Comparison of ENCODE assay signal across 14 cellular contexts in genomic region chr11:33234397-33235168, GRCh38. TPM values are rescaled to one million over a fixed set of nuclear protein-coding genes. Genes with fewer than 3 reads are reported as not detected.
DNase-seq lines count a peak whose midpoint lies in the region; ATAC-seq and TF ChIP-seq lines count a peak whose summit lies in the region.
"Had no signal": no experiment of that assay in that cellular context is flagged by ENCODE, and none has a peak within 500 bp of the region (broad histone marks: within the 10 kb centered on the region; RNA-seq: fewer than 3 reads in every experiment).

No MANE protein-coding gene starts in this region.

- H2BK5ac ChIP-seq in IMR-90 (ENCODE audit: low read depth, low read length, poor library complexity, severe bottlenecking) (peak overlapping the region; percentile 87), mesenchymal stem cell (ENCODE audit: low read depth, low read length, poor library complexity, severe bottlenecking) (no peak overlapping the region)

- H3K14ac ChIP-seq in IMR-90 (replicated peaks; ENCODE audit: low read depth, low read length) = no peak overlapping the region
- no peak overlapping the region for H3K14ac ChIP-seq in mesenchymal stem cell (ENCODE audit: low read length in 2 of 2)

- no CpG with 5 or more reads among the region's 6 CpGs for WGBS in IMR-90 (ENCODE audit: extremely low coverage in 2 of 2, insufficient read length in 1 of 2), 2 experiments
- WGBS in body of pancreas, 2 donors = 79 to 84% methylated on average over 6 of the region's 6 CpGs
- 100% methylated on average over 2 of the region's 6 CpGs for WGBS in mesenchymal stem cell

- peak overlapping the region; percentile 73; the same call in 1 of the 2 replicates for H4K5ac ChIP-seq in IMR-90 (ENCODE audit: low read depth, low read length)

- H3K27ac Mint-ChIP-seq in activated T-helper 2 cell treated with anti-CD3 and anti-CD28 coated beads, Interferon-gamma antibody, Interleukin-2, Interleukin-4, amounts not matched to agents 10 μg/mL and 5 μg/mL and 100 μg/mL, durations not matched to agents 14 hours and 24 hours and 36 hours = no peak overlapping the region
- H3K27ac Mint-ChIP-seq in Calu3 (ENCODE audit: unreplicated experiment) = no peak overlapping the region
- H3K27ac Mint-ChIP-seq: effector memory CD8-positive, alpha-beta T cell had no signal

- H2AFZ ChIP-seq in IMR-90 (replicated peaks; ENCODE audit: low read length, poor library complexity) (no peak overlapping the region), mesenchymal stem cell (ENCODE audit: low read depth, low read length) (no peak overlapping the region)

- H3K23ac ChIP-seq in IMR-90 (ENCODE audit: low read depth, low read length) (0 out of 2 replicates have a peak overlapping the region, but pooled peaks have one; percentile 65), mesenchymal stem cell (ENCODE audit: low read length in 2 of 2) (no peak overlapping the region)

- H3K18ac ChIP-seq in IMR-90 (ENCODE audit: low read depth, low read length) = peak overlapping the region; percentile 92; the same call in 1 of the 2 replicates
- H3K18ac ChIP-seq in mesenchymal stem cell (ENCODE audit: low read depth in 1 of 2, low read length in 2 of 2) = no peak overlapping the region

- no peak overlapping the region; a peak in 2 of 4 replicates for H4K8ac ChIP-seq in IMR-90 (ENCODE audit: low read depth in 2 of 2, low read length in 2 of 2)
- H4K8ac ChIP-seq in mesenchymal stem cell (ENCODE audit: low read length) = no peak overlapping the region

- H2BK15ac ChIP-seq in IMR-90 (ENCODE audit: low read depth, low read length) = no peak overlapping the region
- no peak overlapping the region for H2BK15ac ChIP-seq in mesenchymal stem cell (ENCODE audit: low read depth, poor library complexity, severe bottlenecking)

- TF ChIP-seq RAD21 in IMR-90 (IDR thresholded peaks at IDR 0.05; ENCODE audit: low read length) = no peak

- H3K9me3 Mint-ChIP-seq in activated T-helper 2 cell treated with anti-CD3 and anti-CD28 coated beads, Interferon-gamma antibody, Interleukin-2, Interleukin-4, amounts not matched to agents 10 μg/mL and 5 μg/mL and 100 μg/mL, durations not matched to agents 14 hours and 24 hours and 36 hours = no peaks in the 10 kb centered on the region
- H3K9me3 Mint-ChIP-seq in Calu3 (ENCODE audit: low read depth, unreplicated experiment) = no peaks in the 10 kb centered on the region
- H3K9me3 Mint-ChIP-seq: effector memory CD8-positive, alpha-beta T cell had no signal

- CTCF ChIA-PET in IMR-90 (lab: Yijun Ruan, JAX) = no interaction called here
- CTCF ChIA-PET in Calu3 (lab: Charles Lee) = no interaction called here

- H3K9ac ChIP-seq in IMR-90 (ENCODE audit: low read depth, low read length) (no peak overlapping the region), mesenchymal stem cell (ENCODE audit: low read length) (no peak overlapping the region)

- TF ChIP-seq CTCF in AG10803 (conservative IDR thresholded peaks at IDR 0.05; ENCODE audit: low read length) (no peak), IMR-90 (conservative IDR thresholded peaks at IDR 0.05; ENCODE audit: low read depth, low read length) (no peak), body of pancreas (IDR thresholded peaks at IDR 0.05) (no peak), Calu3 (IDR thresholded peaks at IDR 0.05; ENCODE audit: unreplicated experiment) (no peak)

- peaks cover 8% of the 10 kb centered on the region for H3K4me1 ChIP-seq in IMR-90 (ENCODE audit: control insufficient read depth, insufficient read depth, low read length)
- no peaks in the 10 kb centered on the region for H3K4me1 ChIP-seq in body of pancreas
- H3K4me1 ChIP-seq in mesenchymal stem cell (ENCODE audit: control insufficient read depth, insufficient read depth, low read depth, low read length) = peaks cover 4% of the 10 kb centered on the region
- H3K4me1 ChIP-seq: prostate gland had no signal

- H3K36me3 ChIP-seq in IMR-90 (ENCODE audit: control insufficient read depth, insufficient read depth, low read length) (no peaks in the 10 kb centered on the region), body of pancreas (replicated peaks in 1 of 2; ENCODE audit: insufficient read depth in 1 of 2, low read depth in 2 of 2) (no peaks in the 10 kb centered on the region), mesenchymal stem cell (ENCODE audit: control insufficient read depth in 1 of 2, insufficient read depth in 2 of 2, low read depth in 1 of 2, low read length in 2 of 2) (no peaks in the 10 kb centered on the region)
- H3K36me3 ChIP-seq: prostate gland had no signal

- H3K9me3 ChIP-seq in IMR-90 (ENCODE audit: control insufficient read depth, insufficient read depth, low read length) (no peaks in the 10 kb centered on the region), body of pancreas (no peaks in the 10 kb centered on the region), mesenchymal stem cell (ENCODE audit: control insufficient read depth, low read length) (no peaks in the 10 kb centered on the region)
- H3K9me3 ChIP-seq: prostate gland had no signal

- H3K79me1 ChIP-seq in IMR-90 (ENCODE audit: low read depth in 1 of 2, low read length in 2 of 2) (no peaks in the 10 kb centered on the region), mesenchymal stem cell (replicated peaks; ENCODE audit: low read length, poor library complexity, severe bottlenecking) (no peaks in the 10 kb centered on the region)

- no peak overlapping the region for H2BK12ac ChIP-seq in mesenchymal stem cell (ENCODE audit: low read length in 2 of 2)

- H3K4ac ChIP-seq in IMR-90 (ENCODE audit: low read depth, low read length) (no peak overlapping the region; the same call in 1 of the 2 replicates), mesenchymal stem cell (ENCODE audit: low read depth in 1 of 2, low read length in 2 of 2) (no peak overlapping the region)

- H3K4me2 ChIP-seq in IMR-90 (ENCODE audit: low read depth, low read length) (peak overlapping the region; percentile 92; the same call in 1 of the 2 replicates), mesenchymal stem cell (ENCODE audit: low read length, poor library complexity, severe bottlenecking) (no peak overlapping the region)

- in situ Hi-C loops in IMR-90 (cut with MboI; ENCODE audit: low sequenced_read_pairs) = no loop called here

- no peak overlapping the region for H2BK20ac ChIP-seq in IMR-90 (ENCODE audit: low read depth, low read length)

- BruUV-seq in IMR-90 (replicated peaks; lab: Mats Ljungman, UMichigan) (no TSS peak), Calu3 (replicated peaks; lab: Mats Ljungman, UMichigan) (no TSS peak)

- POLR2A ChIA-PET in IMR-90 (lab: Charles Lee; ENCODE audit: unreplicated experiment) = no interaction called here

- H3K56ac ChIP-seq in IMR-90 (ENCODE audit: extremely low read depth, insufficient read depth, low read length) = no peak overlapping the region

- intact Hi-C loops in IMR-90 (cut with micrococcal nuclease) = loop anchor here (5.0 kb wide), 1 partner anchor 37 kb away; no protein-coding TSS in a partner anchor
- intact Hi-C loops in body of pancreas (cut with DNase I) = no loop called here
- intact Hi-C loops in activated T-helper 2 cell treated with anti-CD3 and anti-CD28 coated beads, Interferon-gamma antibody, Interleukin-2, Interleukin-4, amounts not matched to agents 10 μg/mL and 5 μg/mL and 100 μg/mL, durations not matched to agents 14 hours and 24 hours and 36 hours (cut with micrococcal nuclease) = no loop called here
- intact Hi-C loops in Calu3 (cut with micrococcal nuclease; ENCODE audit: unreplicated experiment) = no loop called here

- H4K20me1 ChIP-seq in IMR-90 (ENCODE audit: insufficient read depth, low read length) = no peaks in the 10 kb centered on the region

- no peaks in the 10 kb centered on the region for H3K9me1 ChIP-seq in IMR-90 (ENCODE audit: insufficient read depth, low read length)

- TF ChIP-seq POLR2A in IMR-90 (IDR thresholded peaks at IDR 0.05; ENCODE audit: low read depth, low read length) = no peak
- no peak for TF ChIP-seq POLR2A in body of pancreas (IDR thresholded peaks at IDR 0.05)

- no peaks in the 10 kb centered on the region for H3K27me3 ChIP-seq in IMR-90 (ENCODE audit: control insufficient read depth, insufficient read depth, low read length)
- no peaks in the 10 kb centered on the region for H3K27me3 ChIP-seq in body of pancreas
- no peaks in the 10 kb centered on the region for H3K27me3 ChIP-seq in mesenchymal stem cell (ENCODE audit: control insufficient read depth in 1 of 2, insufficient read depth in 1 of 2, low read length in 2 of 2)

- no peak overlapping the region for H4K91ac ChIP-seq in IMR-90 (ENCODE audit: insufficient read depth, low read depth, low read length)
- H4K91ac ChIP-seq in mesenchymal stem cell (ENCODE audit: low read length) = no peak overlapping the region

- peak; percentile 68 for ATAC-seq in IMR-90 (ENCODE audit: low read depth)
- peak; percentile 15 for ATAC-seq in body of pancreas
- ATAC-seq: effector memory CD8-positive, alpha-beta T cell had no signal

- H2BK120ac ChIP-seq in IMR-90 (ENCODE audit: low read depth, low read length) (no peak overlapping the region), mesenchymal stem cell (ENCODE audit: low read depth, low read length) (no peak overlapping the region)

- peak; percentile 1 for DNase-seq in AG10803 (ENCODE audit: low read depth)
- peak; percentile 3 for DNase-seq in IMR-90
- DNase-seq in body of pancreas = no peak
- no peak for DNase-seq in mesenchymal stem cell
- no peak for DNase-seq in SHP77 treated with DMSO at 0.1 percent for 48 hours (lab: John Stamatoyannopoulos, UW)
- no peak for DNase-seq in stimulated activated naive CD4-positive, alpha-beta T cell treated with Interleukin-2 at 50 U/mL for 16 hours (lab: John Stamatoyannopoulos, UW)
- DNase-seq in activated T-helper 2 cell treated with anti-CD3 and anti-CD28 coated beads, Interferon-gamma antibody, Interleukin-2, Interleukin-4, amounts not matched to agents 10 μg/mL and 5 μg/mL and 100 μg/mL, durations not matched to agents 14 hours and 24 hours and 36 hours (ENCODE audit: low spot score) = no peak
- no peak for DNase-seq in Calu3
- DNase-seq: activated naive CD4-positive, alpha-beta T cell treated with anti-CD3 and anti-CD28 coated beads, Interleukin-2, amount 50 U/mL, for 16 hours; effector memory CD8-positive, alpha-beta T cell; GOT3; NCI-H187 treated with DMSO at 0.1 percent for 48 hours; NCI-H510A had no signal

- no peak overlapping the region for H2AK9ac ChIP-seq in IMR-90 (replicated peaks; ENCODE audit: low read depth, low read length, poor library complexity)

- no peaks in the 10 kb centered on the region for H3K4me1 Mint-ChIP-seq in activated T-helper 2 cell treated with anti-CD3 and anti-CD28 coated beads, Interferon-gamma antibody, Interleukin-2, Interleukin-4, amounts not matched to agents 10 μg/mL and 5 μg/mL and 100 μg/mL, durations not matched to agents 14 hours and 24 hours and 36 hours (ENCODE audit: low read depth)
- peaks cover 7% of the 10 kb centered on the region for H3K4me1 Mint-ChIP-seq in Calu3 (ENCODE audit: low read depth, unreplicated experiment)

- no peak overlapping the region for H3K4me3 ChIP-seq in AG10803 (ENCODE audit: low read length)
- H3K4me3 ChIP-seq in IMR-90 (ENCODE audit: insufficient read depth, low read depth, low read length) = no peak overlapping the region
- no peak overlapping the region for H3K4me3 ChIP-seq in body of pancreas
- no peak overlapping the region for H3K4me3 ChIP-seq in mesenchymal stem cell (ENCODE audit: insufficient read depth in 1 of 2, low read depth in 1 of 2, low read length in 2 of 2)
- H3K4me3 ChIP-seq: prostate gland had no signal

- dilution Hi-C loops in IMR-90 (cut with HindIII; ENCODE audit: low sequenced_read_pairs, unreplicated experiment) = no loop called here

- peak overlapping the region; percentile 28; the same call in 1 of the 2 replicates for H3K27ac ChIP-seq in IMR-90 (ENCODE audit: insufficient read depth, low read length)
- H3K27ac ChIP-seq in body of pancreas = peak overlapping the region in 1 of 4 donors; percentile 39
- peak overlapping the region; percentile 66 for H3K27ac ChIP-seq in mesenchymal stem cell (ENCODE audit: low read length, poor library complexity, severe bottlenecking)
- H3K27ac ChIP-seq: prostate gland had no signal

- peaks cover 2% of the 10 kb centered on the region for H3K27me3 Mint-ChIP-seq in activated T-helper 2 cell treated with anti-CD3 and anti-CD28 coated beads, Interferon-gamma antibody, Interleukin-2, Interleukin-4, amounts not matched to agents 10 μg/mL and 5 μg/mL and 100 μg/mL, durations not matched to agents 14 hours and 24 hours and 36 hours (ENCODE audit: low read depth)
- no peaks in the 10 kb centered on the region for H3K27me3 Mint-ChIP-seq in Calu3 (ENCODE audit: unreplicated experiment)
- H3K27me3 Mint-ChIP-seq: effector memory CD8-positive, alpha-beta T cell had no signal

- H2AK5ac ChIP-seq in IMR-90 (ENCODE audit: low read depth, low read length) (0 out of 2 replicates have a peak overlapping the region, but pooled peaks have one; percentile 16), mesenchymal stem cell (ENCODE audit: low read length, severe bottlenecking) (no peak overlapping the region)

- no peaks in the 10 kb centered on the region for H3K36me3 Mint-ChIP-seq in activated T-helper 2 cell treated with anti-CD3 and anti-CD28 coated beads, Interferon-gamma antibody, Interleukin-2, Interleukin-4, amounts not matched to agents 10 μg/mL and 5 μg/mL and 100 μg/mL, durations not matched to agents 14 hours and 24 hours and 36 hours (ENCODE audit: low read depth)
- H3K36me3 Mint-ChIP-seq in Calu3 (ENCODE audit: insufficient read depth, unreplicated experiment) = no peaks in the 10 kb centered on the region

- no peak overlapping the region for H3K4me3 Mint-ChIP-seq in activated T-helper 2 cell treated with anti-CD3 and anti-CD28 coated beads, Interferon-gamma antibody, Interleukin-2, Interleukin-4, amounts not matched to agents 10 μg/mL and 5 μg/mL and 100 μg/mL, durations not matched to agents 14 hours and 24 hours and 36 hours (ENCODE audit: low read depth)
- H3K4me3 Mint-ChIP-seq in Calu3 (ENCODE audit: low read depth, unreplicated experiment) = no peak overlapping the region
- H3K4me3 Mint-ChIP-seq: effector memory CD8-positive, alpha-beta T cell had no signal

RNA-seq across cellular contexts. Expression of gene HIPK3, which starts 22.6 kb away (rescaled TPM):
- total RNA-seq in IMR-90 (2012; rRNA removed) (100.0 and 103 TPM in 2 replicates), body of pancreas (10 to 100 TPM; 51.7 to 57.1 TPM), Calu3 (2022) (53.6 and 61.5 TPM in 2 replicates)
- polyA plus RNA-seq in IMR-90 (2012; rRNA removed) = 7.7 and 8.3 TPM in 2 replicates
- 2.7 and 3.2 TPM in 2 replicates for polyA plus RNA-seq in IMR-90 (2012; cell fraction: cytosol; rRNA removed)
- polyA plus RNA-seq in IMR-90 (2012; cell fraction: nucleus; rRNA removed; ENCODE audit: low replicate concordance) = 7.9 and 32.8 TPM in 2 replicates
- polyA plus RNA-seq in mesenchymal stem cell (2013, experiment 1 of 2) = 23.1 TPM
- polyA plus RNA-seq in mesenchymal stem cell (2013, experiment 2 of 2) = 22.4 TPM
- 38.2 and 40.4 TPM in 2 replicates for total RNA-seq in activated T-helper 2 cell treated with anti-CD3 and anti-CD28 coated beads, Interferon-gamma antibody, Interleukin-2, Interleukin-4, amounts not matched to agents 10 μg/mL and 5 μg/mL and 100 μg/mL, durations not matched to agents 14 hours and 24 hours and 36 hours

Comparison
In these comparisons a context has a peak if more than half of its experiments do, and no peak if none do; other contexts are left out.
1. DNase-seq: peak in AG10803 (single experiment) and IMR-90 (single experiment); none in body of pancreas (0 of 4), mesenchymal stem cell (single experiment), SHP77 treated with DMSO at 0.1 percent for 48 hours (single experiment), stimulated activated naive CD4-positive, alpha-beta T cell treated with Interleukin-2 at 50 U/mL for 16 hours (single experiment), activated T-helper 2 cell treated with anti-CD3 and anti-CD28 coated beads, Interferon-gamma antibody, Interleukin-2, Interleukin-4, amounts not matched to agents 10 μg/mL and 5 μg/mL and 100 μg/mL, durations not matched to agents 14 hours and 24 hours and 36 hours (single experiment) and Calu3 (single experiment).